ENCODE assay signal across 8 cellular contexts in genomic region chr2:57906152-57906732, GRCh38.
DNase-seq lines count a peak whose midpoint lies in the region; ATAC-seq, FAIRE-seq and TF ChIP-seq lines count a peak whose summit lies in the region.

No MANE protein-coding gene starts in this region.

- H3K4me3 ChIP-seq in GM12878 (no peak overlapping the region), testis (no peak overlapping the region)

- H3K9ac ChIP-seq in GM12878 (ENCODE audit: control insufficient read depth, insufficient read depth, low read length): no peak overlapping the region

- SMC1A ChIA-PET in GM12878 (lab: Charles Lee; ENCODE audit: uncharacterized antibody, unreplicated experiment): interaction anchor here (0.5 to 10.9 kb wide), 56 partner anchors 11 to 1119 kb away, joined by 3 to 159 read pairs (median 4); partner anchors contain the start of gene VRK2

- H4K20me1 ChIP-seq in GM12878 (ENCODE audit: control insufficient read depth, insufficient read depth): no peaks in the 10 kb centered on the region

- RAD21 ChIA-PET in GM12878 (lab: Charles Lee; ENCODE audit: unreplicated experiment): interaction anchor here (0.6 to 6.4 kb wide), 42 partner anchors 9 to 665 kb away, joined by 3 to 74 read pairs (median 3); partner anchors contain the start of genes FANCL and VRK2

- POLR2A ChIA-PET in GM12878 (lab: Charles Lee): interaction anchor here (0.9 to 1.4 kb wide), 5 partner anchors 11 to 140 kb away, joined by 3 to 4 read pairs (median 3); partner anchors contain the start of gene VRK2

- ATAC-seq in GM19035 (IDR thresholded peaks at IDR 0.05; ENCODE audit: unreplicated experiment) (peak; percentile 78), HG03135 (IDR thresholded peaks at IDR 0.05; ENCODE audit: unreplicated experiment) (peak; percentile 55), GM12878 (peak; percentile 78)

- no TSS peak for BruUV-seq in GM12878 (replicated peaks; lab: Mats Ljungman, UMichigan)

- intact Hi-C loops in GM12878 (cut with micrococcal nuclease; ENCODE audit: unreplicated experiment) (loop anchor here (1.0 to 10.0 kb wide), 10 partner anchors 146 to 966 kb away; no protein-coding TSS in a partner anchor), testis (cut with DNase I; ENCODE audit: low total_unique reads) (no loop called here)

- peaks cover 12% of the 10 kb centered on the region for H3K9me3 ChIP-seq in GM12878 (replicated peaks; ENCODE audit: control insufficient read depth, insufficient read depth, low read length)
- no peaks in the 10 kb centered on the region for H3K9me3 ChIP-seq in testis

- in situ Hi-C loops in GM12878 (cut with MboI): loop anchor here (5.0 kb wide), 3 partner anchors 336 to 541 kb away; partner anchors contain the start of gene FANCL

- H3K27ac ChIP-seq in GM12878 (ENCODE audit: control insufficient read depth, insufficient read depth) (no peak overlapping the region), testis (no peak overlapping the region)

- H3K4me1 ChIP-seq in GM12878 (ENCODE audit: control insufficient read depth, insufficient read depth, low read length): peaks cover 11% of the 10 kb centered on the region; the same call in 1 of the 2 replicates
- H3K4me1 ChIP-seq in testis: no peaks in the 10 kb centered on the region

- peak; percentile 86 to 90 (median 89); a peak in 5 of 6 replicates for TF ChIP-seq CTCF in GM12878 (IDR thresholded peaks at IDR 0.05 in 2 of 3, conservative IDR thresholded peaks at IDR 0.05 in 1 of 3; ENCODE audit: control insufficient read depth in 2 of 3, extremely low read depth in 1 of 3, insufficient read depth in 1 of 3, low read depth in 3 of 3, low read length in 3 of 3)
- TF ChIP-seq CTCF in testis (IDR thresholded peaks at IDR 0.05): peak in 2 of 3 experiments; percentile 59 to 63

- no peak overlapping the region for H2AFZ ChIP-seq in GM12878 (ENCODE audit: control insufficient read depth, low read depth, low read length)

- H3K36me3 ChIP-seq in GM12878 (ENCODE audit: control insufficient read depth in 2 of 2, insufficient read depth in 2 of 2, low read length in 1 of 2): no peaks in the 10 kb centered on the region
- H3K36me3 ChIP-seq in testis (ENCODE audit: low read depth, missing control alignments): no peaks in the 10 kb centered on the region

- H3K27me3 ChIP-seq in GM12878 (replicated peaks in 1 of 2; ENCODE audit: control insufficient read depth in 2 of 2, insufficient read depth in 2 of 2, low read length in 1 of 2) (no peaks in the 10 kb centered on the region), testis (no peaks in the 10 kb centered on the region)

- peak; percentile 71 for FAIRE-seq in GM12878 (lab: Jason Lieb, UNC)

- TF ChIP-seq EP300 in GM12878 (IDR thresholded peaks at IDR 0.05; ENCODE audit: borderline replicate concordance in 1 of 2, control insufficient read depth in 1 of 2, low read depth in 2 of 2, low read length in 2 of 2): no peak

- TF ChIP-seq RAD21 in GM12878 (IDR thresholded peaks at IDR 0.05; ENCODE audit: insufficient read depth, low read depth, low read length): peak; percentile 100

- CTCF ChIA-PET in GM12878 (lab: Yijun Ruan, JAX): interaction anchor here (0.6 to 6.0 kb wide), 60 partner anchors 9 to 1119 kb away, joined by 3 to 46 read pairs (median 4); partner anchors contain the start of gene VRK2

- WGBS in GM12878 (ENCODE audit: insufficient coverage, insufficient replicate concordance, low lambda C conversion rate, missing lambda C conversion rate): 22% methylated on average over 5 of the region's 5 CpGs
- WGBS in testis, 2 donors: 35 to 45% methylated on average over 5 of the region's 5 CpGs

- no peaks in the 10 kb centered on the region for H3K79me2 ChIP-seq in GM12878 (ENCODE audit: control insufficient read depth, insufficient read depth, low read length)

- H3K4me2 ChIP-seq in GM12878 (ENCODE audit: control insufficient read depth, insufficient read depth): no peak overlapping the region

- DNase-seq in D341Med (ENCODE audit: low spot score) (peak; percentile 49), NCI-H510A (lab: John Stamatoyannopoulos, UW) (peak; percentile 3), GM12878 (ENCODE audit: low read depth, low spot score) (no peak), iPS-NIHi7 (ENCODE audit: extremely low spot score) (peak; percentile 65), testis (no peak), mucosa of gallbladder (ENCODE audit: low spot score) (no peak)

- TF ChIP-seq POLR2A in GM12878 (IDR thresholded peaks at IDR 0.05; ENCODE audit: low read depth, low read length) (no peak), testis (IDR thresholded peaks at IDR 0.05) (no peak)

TF ChIP-seq in GM12878, 131 proteins besides CTCF, POLR2A, EP300 and RAD21 (continues in another document):
- TF ChIP-seq SMARCA5 (IDR thresholded peaks at IDR 0.05) (peak; percentile 75; the same call in 1 of the 2 replicates), SREBF1 (IDR thresholded peaks at IDR 0.05; ENCODE audit: low read length) (no peak), CHD1 (IDR thresholded peaks at IDR 0.05; ENCODE audit: low read depth, low read length) (no peak), CBX5 (IDR thresholded peaks at IDR 0.05; ENCODE audit: low read depth) (peak; percentile 73; the same call in 1 of the 2 replicates), HDAC2 (IDR thresholded peaks at IDR 0.05) (no peak), HSF1 (IDR thresholded peaks at IDR 0.05; ENCODE audit: low read depth, low read length) (no peak), ATF3 (IDR thresholded peaks at IDR 0.05; ENCODE audit: borderline replicate concordance, extremely low read depth, low read depth, low read length) (no peak), ZBTB33 (IDR thresholded peaks at IDR 0.05) (no peak), TARDBP (IDR thresholded peaks at IDR 0.05; ENCODE audit: borderline replicate concordance) (no peak), ZNF592 (IDR thresholded peaks at IDR 0.05) (0 out of 2 replicates have a peak, but pooled peaks have one; percentile 46), FOXM1 (IDR thresholded peaks at IDR 0.05; ENCODE audit: low read depth, low read length) (no peak), ZNF622 (IDR thresholded peaks at IDR 0.05) (no peak), IKZF2 (IDR thresholded peaks at IDR 0.05) (peak; percentile 20 to 32; a peak in 1 of 4 replicates)

Comparison
In these comparisons a context has a peak if more than half of its experiments do, and no peak if none do; other contexts are left out.
1. DNase-seq: peak in D341Med (single experiment), NCI-H510A (single experiment) and iPS-NIHi7 (single experiment); none in GM12878 (single experiment), testis (single experiment) and mucosa of gallbladder (single experiment).
2. Peak in every context shown above with its lines, with median percentiles within 50 percentile points of each other: ATAC-seq.